Comparison of ENCODE assay signal across 9 cellular contexts in the genomic region with DNA sequence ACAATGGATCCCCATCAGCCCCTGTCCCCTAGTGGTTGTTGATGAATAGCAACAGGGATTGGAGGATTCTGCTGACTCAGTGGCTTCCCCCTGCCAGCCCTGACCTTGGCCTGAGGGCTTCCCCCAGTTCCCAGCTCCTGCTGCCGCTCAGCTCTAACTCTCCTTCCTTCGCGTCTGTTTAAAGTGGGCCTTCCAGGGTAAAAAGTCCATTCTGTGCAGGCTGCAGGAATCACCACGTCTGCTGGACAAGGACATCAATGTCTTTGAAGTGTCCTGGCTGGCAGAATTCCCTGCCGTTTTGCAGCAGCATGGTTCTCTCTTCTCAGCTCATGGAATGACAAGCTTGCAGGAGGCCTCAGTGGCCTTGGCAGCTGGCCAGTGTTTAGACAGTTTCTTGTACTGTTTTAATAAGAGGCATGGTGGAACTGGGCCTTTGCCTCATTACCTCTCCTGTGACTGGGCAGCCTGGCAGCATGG.
DNase-seq lines count a peak whose midpoint lies in the region; ATAC-seq and TF ChIP-seq lines count a peak whose summit lies in the region.
"Had no signal": no experiment of that assay in that cellular context is flagged by ENCODE, and none has a peak within 500 bp of the region (broad histone marks: within the 10 kb centered on the region; RNA-seq: fewer than 3 reads in every experiment).

No MANE protein-coding gene starts in this region.

- no peak overlapping the region for H3K27ac Mint-ChIP-seq in WTC11

- H3K9me2 ChIP-seq in GM23248 (ENCODE audit: insufficient read depth) = no peaks in the 10 kb centered on the region

- POLR2A ChIA-PET in A673 (lab: Charles Lee; ENCODE audit: low non-redundant PET) = no interaction called here
- POLR2A ChIA-PET in WTC11 (lab: Charles Lee) = no interaction called here

- CTCF ChIA-PET in A673 (lab: Charles Lee) (no interaction called here), WTC11 (lab: Charles Lee) (interaction anchor here (0.7 to 3.7 kb wide), 10 partner anchors 9 to 207 kb away, joined by 3 to 17 read pairs (median 6); no protein-coding TSS in a partner anchor)

- H3K79me2 ChIP-seq in GM23248 (ENCODE audit: insufficient read depth) = no peaks in the 10 kb centered on the region

- no peaks in the 10 kb centered on the region for H3K9me3 ChIP-seq in A673 (ENCODE audit: low read depth, low read length, poor library complexity, severe bottlenecking)
- H3K9me3 ChIP-seq in GM23248 (ENCODE audit: low read depth) = no peaks in the 10 kb centered on the region
- no peaks in the 10 kb centered on the region for H3K9me3 ChIP-seq in iPS DF 6.9 (ENCODE audit: control insufficient read depth, insufficient read depth, low read length)

- no peak overlapping the region for H3K4me2 ChIP-seq in GM23248 (ENCODE audit: unreplicated experiment)

- H4K20me1 ChIP-seq in GM23248 (ENCODE audit: insufficient read depth) = no peaks in the 10 kb centered on the region

- H3K4me1 ChIP-seq in A673 (ENCODE audit: insufficient read depth, low read length, poor library complexity, severe bottlenecking) = no peaks in the 10 kb centered on the region
- H3K4me1 ChIP-seq in GM23248 (ENCODE audit: insufficient read depth) = no peaks in the 10 kb centered on the region
- H3K4me1 ChIP-seq in iPS DF 6.9 (ENCODE audit: control insufficient read depth, insufficient read depth, low read length) = peaks cover 3% of the 10 kb centered on the region; the same call in 1 of the 2 replicates

- peaks cover 14% of the 10 kb centered on the region for H3K36me3 Mint-ChIP-seq in WTC11

- H3K4me3 Mint-ChIP-seq in WTC11 = no peak overlapping the region

- ATAC-seq in WTC11 (peak; percentile 96), GM21360 (IDR thresholded peaks at IDR 0.05; ENCODE audit: unreplicated experiment) (no peak), GM18870 (IDR thresholded peaks at IDR 0.05; ENCODE audit: unreplicated experiment) (no peak)
- ATAC-seq: esophagus mucosa had no signal

- no peak overlapping the region for H3K27ac ChIP-seq in A673 (ENCODE audit: low read depth, low read length, poor library complexity, severe bottlenecking)
- H3K27ac ChIP-seq in GM23248 = no peak overlapping the region
- H3K27ac ChIP-seq in iPS DF 6.9 (ENCODE audit: low read length) = no peak overlapping the region

- no TSS peak for BruUV-seq in A673 (replicated peaks; lab: Mats Ljungman, UMichigan)

- no peaks in the 10 kb centered on the region for H3K36me3 ChIP-seq in A673 (ENCODE audit: insufficient read depth, low read length, poor library complexity, severe bottlenecking)
- H3K36me3 ChIP-seq in GM23248 (ENCODE audit: low read depth) = no peaks in the 10 kb centered on the region
- H3K36me3 ChIP-seq in iPS DF 6.9 (ENCODE audit: control insufficient read depth, insufficient read depth, low read length) = no peaks in the 10 kb centered on the region; the same call in 1 of the 2 replicates

- H3K27me3 Mint-ChIP-seq in WTC11 (ENCODE audit: low read depth) = peaks cover 3% of the 10 kb centered on the region; the same call in 1 of the 2 replicates

- intact Hi-C loops in A673 (cut with micrococcal nuclease; ENCODE audit: unreplicated experiment) = no loop called here

- DNase-seq in A673 (ENCODE audit: low spot score) (peak; percentile 38), GM23248 (peak; percentile 43), WTC11 (ENCODE audit: low spot score) (peak; percentile 49), iPS DF 6.9 (ENCODE audit: low read depth, low spot score) (peak; percentile 64), NCI-H524 (lab: John Stamatoyannopoulos, UW) (no peak), NCI-H128 (lab: John Stamatoyannopoulos, UW; ENCODE audit: unreplicated experiment) (no peak)

- in situ Hi-C loops in GM23248 (cut with MboI) = loop anchor here (25.0 kb wide), 2 partner anchors 293 to 443 kb away; no protein-coding TSS in a partner anchor

- H3K9me3 Mint-ChIP-seq in WTC11 = no peaks in the 10 kb centered on the region

- no peak overlapping the region for H3K9ac ChIP-seq in GM23248

- 65% methylated on average over 5 of the region's 5 CpGs for WGBS in GM23248 (ENCODE audit: low coverage in 1 of 2, low lambda C conversion rate in 2 of 2, missing lambda C conversion rate in 2 of 2), 2 experiments
- WGBS in iPS DF 6.9 (ENCODE audit: insufficient coverage, insufficient read length) = no CpG with 5 or more reads among the region's 5 CpGs

- H2AFZ ChIP-seq in GM23248 = no peak overlapping the region

- H3K4me3 ChIP-seq in A673 (ENCODE audit: low read depth, low read length, poor library complexity, severe bottlenecking) = no peak overlapping the region
- H3K4me3 ChIP-seq in GM23248 = no peak overlapping the region
- H3K4me3 ChIP-seq in iPS DF 6.9 (ENCODE audit: low read length) = no peak overlapping the region

- TF ChIP-seq CTCF in A673 (conservative IDR thresholded peaks at IDR 0.05; ENCODE audit: low read depth, low read length) (peak; percentile 31; the same call in 1 of the 2 replicates), WTC11 (IDR thresholded peaks at IDR 0.05) (no peak)

- peaks cover 18% of the 10 kb centered on the region for H3K4me1 Mint-ChIP-seq in WTC11

- H3F3A ChIP-seq in GM23248 (ENCODE audit: insufficient read depth) = no peaks in the 10 kb centered on the region

- no peaks in the 10 kb centered on the region for H3K27me3 ChIP-seq in A673 (replicated peaks; ENCODE audit: insufficient read depth, low read depth, low read length, poor library complexity)
- peaks cover 3% of the 10 kb centered on the region; the same call in 1 of the 2 replicates for H3K27me3 ChIP-seq in GM23248 (replicated peaks; ENCODE audit: insufficient read depth)
- no peaks in the 10 kb centered on the region for H3K27me3 ChIP-seq in iPS DF 6.9 (ENCODE audit: control insufficient read depth, insufficient read depth, low read length)

TF ChIP-seq in WTC11, 78 proteins besides CTCF, POLR2A, EP300 and RAD21:
- TF ChIP-seq FOXK1 (CRISPR knock-in tag; IDR thresholded peaks at IDR 0.05) (peak; percentile 60; the same call in 1 of the 2 replicates), ZNF423 (CRISPR knock-in tag; IDR thresholded peaks at IDR 0.05) (peak; percentile 79; the same call in 1 of the 2 replicates), TEAD1 (CRISPR knock-in tag; IDR thresholded peaks at IDR 0.05) (0 out of 2 replicates have a peak, but pooled peaks have one; percentile 29), ZNF121 (CRISPR knock-in tag; IDR thresholded peaks at IDR 0.05) (no peak), ETV6 (CRISPR knock-in tag; IDR thresholded peaks at IDR 0.05) (0 out of 2 replicates have a peak, but pooled peaks have one; percentile 35), SP1 (CRISPR knock-in tag; conservative IDR thresholded peaks at IDR 0.05) (0 out of 2 replicates have a peak, but pooled peaks have one; percentile 23), PRRX2 (CRISPR knock-in tag; IDR thresholded peaks at IDR 0.05) (0 out of 2 replicates have a peak, but pooled peaks have one; percentile 5)
- TF ChIP-seq, protein P1, sequence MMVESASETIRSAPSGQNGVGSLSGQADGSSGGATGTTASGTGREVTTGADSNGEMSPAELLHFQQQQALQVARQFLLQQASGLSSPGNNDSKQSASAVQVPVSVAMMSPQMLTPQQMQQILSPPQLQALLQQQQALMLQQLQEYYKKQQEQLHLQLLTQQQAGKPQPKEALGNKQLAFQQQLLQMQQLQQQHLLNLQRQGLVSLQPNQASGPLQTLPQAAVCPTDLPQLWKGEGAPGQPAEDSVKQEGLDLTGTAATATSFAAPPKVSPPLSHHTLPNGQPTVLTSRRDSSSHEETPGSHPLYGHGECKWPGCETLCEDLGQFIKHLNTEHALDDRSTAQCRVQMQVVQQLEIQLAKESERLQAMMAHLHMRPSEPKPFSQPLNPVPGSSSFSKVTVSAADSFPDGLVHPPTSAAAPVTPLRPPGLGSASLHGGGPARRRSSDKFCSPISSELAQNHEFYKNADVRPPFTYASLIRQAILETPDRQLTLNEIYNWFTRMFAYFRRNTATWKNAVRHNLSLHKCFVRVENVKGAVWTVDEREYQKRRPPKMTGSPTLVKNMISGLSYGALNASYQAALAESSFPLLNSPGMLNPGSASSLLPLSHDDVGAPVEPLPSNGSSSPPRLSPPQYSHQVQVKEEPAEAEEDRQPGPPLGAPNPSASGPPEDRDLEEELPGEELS (CRISPR knock-in tag; IDR thresholded peaks at IDR 0.05) = peak; percentile 21; the same call in 1 of the 2 replicates
- TF ChIP-seq, protein P2, sequence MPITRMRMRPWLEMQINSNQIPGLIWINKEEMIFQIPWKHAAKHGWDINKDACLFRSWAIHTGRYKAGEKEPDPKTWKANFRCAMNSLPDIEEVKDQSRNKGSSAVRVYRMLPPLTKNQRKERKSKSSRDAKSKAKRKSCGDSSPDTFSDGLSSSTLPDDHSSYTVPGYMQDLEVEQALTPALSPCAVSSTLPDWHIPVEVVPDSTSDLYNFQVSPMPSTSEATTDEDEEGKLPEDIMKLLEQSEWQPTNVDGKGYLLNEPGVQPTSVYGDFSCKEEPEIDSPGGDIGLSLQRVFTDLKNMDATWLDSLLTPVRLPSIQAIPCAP (CRISPR knock-in tag; IDR thresholded peaks at IDR 0.05) = no peak

Comparison
In these comparisons a context has a peak if more than half of its experiments do, and no peak if none do; other contexts are left out.
1. DNase-seq: peak in A673 (single experiment), GM23248 (single experiment), WTC11 (single experiment) and iPS DF 6.9 (single experiment); none in NCI-H524 (0 of 2) and NCI-H128 (single experiment).